In genomic region chr16:83458612-83459011, GRCh38 we compare ENCODE assay signal across 8 cellular contexts.
DNase-seq lines count a peak whose midpoint lies in the region; ATAC-seq lines count a peak whose summit lies in the region.

No MANE protein-coding gene starts in this region.

- DNase-seq in HS-5 (ENCODE audit: low read depth) (peak; percentile 13), glomerular visceral epithelial cell (ENCODE audit: extremely low spot score) (peak; percentile 63), cortex of kidney (lab: John Stamatoyannopoulos, UW) (no peak), DMS 273 (lab: John Stamatoyannopoulos, UW; ENCODE audit: unreplicated experiment) (no peak)
- no peak for DNase-seq in activated effector memory CD4-positive, alpha-beta T cell treated with Interleukin-2 at 50 U/mL for 16 hours
- DNase-seq in stimulated activated CD4-positive, alpha-beta T cell treated with anti-CD3 and anti-CD28 coated beads, Interleukin-2, amount 100 ng/mL, for 24 hours = no peak

- ATAC-seq in GM18517 (IDR thresholded peaks at IDR 0.05; ENCODE audit: unreplicated experiment) = peak; percentile 84
- peak; percentile 78 for ATAC-seq in GM21786 (IDR thresholded peaks at IDR 0.05; ENCODE audit: unreplicated experiment)

Comparison
In these comparisons a context has a peak if more than half of its experiments do, and no peak if none do; other contexts are left out.
1. DNase-seq: peak in HS-5 (single experiment) and glomerular visceral epithelial cell (single experiment); none in cortex of kidney (single experiment), activated effector memory CD4-positive, alpha-beta T cell treated with Interleukin-2 at 50 U/mL for 16 hours (single experiment), DMS 273 (single experiment) and stimulated activated CD4-positive, alpha-beta T cell treated with anti-CD3 and anti-CD28 coated beads, Interleukin-2, amount 100 ng/mL, for 24 hours (0 of 2).